ENCODE assay signal across 15 cellular contexts in genomic region chr5:158998911-158999705, GRCh38.
DNase-seq lines count a peak whose midpoint lies in the region; ATAC-seq, FAIRE-seq and TF ChIP-seq lines count a peak whose summit lies in the region.
"Had no signal": no experiment of that assay in that cellular context is flagged by ENCODE, and none has a peak within 500 bp of the region (broad histone marks: within the 10 kb centered on the region; RNA-seq: fewer than 3 reads in every experiment).

No MANE protein-coding gene starts in this region.

- no peak overlapping the region for H3K4me2 ChIP-seq in Karpas-422 (ENCODE audit: low read depth, low read length, poor library complexity, severe bottlenecking)

- H3K79me2 ChIP-seq in Karpas-422 (ENCODE audit: low read length) = peaks cover 96% of the 10 kb centered on the region

- H3K9me2 ChIP-seq in Karpas-422 (replicated peaks; ENCODE audit: insufficient read depth, low read length) = no peaks in the 10 kb centered on the region

- TF ChIP-seq CTCF in suprapubic skin (IDR thresholded peaks at IDR 0.05) = no peak

- no peak for TF ChIP-seq POLR2A in suprapubic skin (IDR thresholded peaks at IDR 0.05)

- peak overlapping the region; percentile 37 for H3K27ac ChIP-seq in Karpas-422 (ENCODE audit: low read length)
- peak overlapping the region; percentile 32 for H3K27ac ChIP-seq in suprapubic skin

- DNase-seq in Karpas-422 (no peak), fibroblast of peridontal ligament (ENCODE audit: extremely low read depth) (peak; percentile 89), suprapubic skin (ENCODE audit: low spot score in 2 of 2) (no peak), frontal cortex (ENCODE audit: low spot score in 2 of 2) (no peak), ureter (ENCODE audit: low spot score) (no peak)
- DNase-seq: activated CD4-positive, CD25-positive, alpha-beta regulatory T cell treated with anti-CD3 and anti-CD28 coated beads, Interleukin-2, amount 50 U/mL, for 72 hours; activated T-cell treated with anti-CD3 and anti-CD28 coated beads, Interleukin-2, amount 50 U/mL, for 72 hours; IMR-90; NCI-H1436 treated with DMSO at 0.1 percent for 48 hours; NCI-H69; ovary; SW 1271 had no signal

- H3K9ac ChIP-seq in Karpas-422 (ENCODE audit: low read length) = no peak overlapping the region

- no peak overlapping the region for H2AFZ ChIP-seq in Karpas-422 (ENCODE audit: low read length)

- peak; percentile 48 for ATAC-seq in GM18498 (IDR thresholded peaks at IDR 0.05; ENCODE audit: unreplicated experiment)
- ATAC-seq in GM21390 (IDR thresholded peaks at IDR 0.05; ENCODE audit: unreplicated experiment) = no peak
- ATAC-seq: activated T-cell treated with anti-CD3 and anti-CD28 coated beads, Interleukin-2, amount 50 U/mL, for 72 hours had no signal

- 57% methylated on average over 5 of the region's 5 CpGs for WGBS in suprapubic skin

- H3K36me3 ChIP-seq in Karpas-422 (ENCODE audit: insufficient read depth, low read length) = peaks cover 17% of the 10 kb centered on the region; the same call in 1 of the 2 replicates
- H3K36me3 ChIP-seq in suprapubic skin = no peaks in the 10 kb centered on the region
- H3K36me3 ChIP-seq: ovary, right atrium auricular region had no signal

- TF ChIP-seq EP300 in suprapubic skin (IDR thresholded peaks at IDR 0.05) = no peak

- H3K27me3 ChIP-seq in Karpas-422 (ENCODE audit: low read length) (no peaks in the 10 kb centered on the region), suprapubic skin (no peaks in the 10 kb centered on the region)
- H3K27me3 ChIP-seq: ovary, right atrium auricular region had no signal

- no peaks in the 10 kb centered on the region for H3K9me3 ChIP-seq in Karpas-422 (ENCODE audit: low read length)
- no peaks in the 10 kb centered on the region for H3K9me3 ChIP-seq in suprapubic skin
- H3K9me3 ChIP-seq: ovary, right atrium auricular region had no signal

- H4K20me1 ChIP-seq in Karpas-422 (ENCODE audit: insufficient read depth, low read depth, low read length) = no peaks in the 10 kb centered on the region

- no peak for FAIRE-seq in frontal cortex (lab: Jason Lieb, UNC)

- H3K4me1 ChIP-seq in Karpas-422 (ENCODE audit: low read length) = peaks cover 80% of the 10 kb centered on the region
- peaks cover 41% of the 10 kb centered on the region for H3K4me1 ChIP-seq in suprapubic skin

- H3K4me3 ChIP-seq in Karpas-422 (ENCODE audit: low read length) (no peak overlapping the region), suprapubic skin (no peak overlapping the region)
- H3K4me3 ChIP-seq: ovary, right atrium auricular region had no signal
